7 cellular contexts compared by ENCODE assay signal in genomic region chr16:70427786-70428177, GRCh38. TPM values are rescaled to one million over a fixed set of nuclear protein-coding genes. Genes with fewer than 3 reads are reported as not detected.
DNase-seq lines count a peak whose midpoint lies in the region; ATAC-seq and TF ChIP-seq lines count a peak whose summit lies in the region.

No MANE protein-coding gene starts in this region.

- H3K9me1 ChIP-seq in IMR-90 (ENCODE audit: insufficient read depth, low read length) = peaks cover 45% of the 10 kb centered on the region

- peak; percentile 81 for ATAC-seq in IMR-90 (ENCODE audit: low read depth)
- peak; percentile 36 for ATAC-seq in activated CD8-positive, alpha-beta T cell treated with anti-CD3 and anti-CD28 coated beads, Interleukin-2, amount 10 ng/mL, durations not matched to agents 7 days and 5 days
- no peak for ATAC-seq in sciatic nerve

- TF ChIP-seq CTCF in IMR-90 (conservative IDR thresholded peaks at IDR 0.05; ENCODE audit: low read depth, low read length) = no peak

- peak overlapping the region; percentile 49; the same call in 1 of the 2 replicates for H3K4me2 ChIP-seq in IMR-90 (ENCODE audit: low read depth, low read length)

- peaks cover 14% of the 10 kb centered on the region for H3K36me3 Mint-ChIP-seq in activated CD8-positive, alpha-beta T cell treated with anti-CD3 and anti-CD28 coated beads, Interleukin-2, amount 10 ng/mL, durations not matched to agents 7 days and 5 days (ENCODE audit: low read depth)

- H3K27me3 ChIP-seq in IMR-90 (ENCODE audit: control insufficient read depth, insufficient read depth, low read length) (no peaks in the 10 kb centered on the region), layer of hippocampus (ENCODE audit: control insufficient read depth, insufficient read depth, low read length) (no peaks in the 10 kb centered on the region), stomach smooth muscle (ENCODE audit: control insufficient read depth in 1 of 2, insufficient read depth in 2 of 2, low read length in 2 of 2) (no peaks in the 10 kb centered on the region)

- no peak for TF ChIP-seq RAD21 in IMR-90 (IDR thresholded peaks at IDR 0.05; ENCODE audit: low read length)

- no peaks in the 10 kb centered on the region for H3K27me3 Mint-ChIP-seq in activated CD8-positive, alpha-beta T cell treated with anti-CD3 and anti-CD28 coated beads, Interleukin-2, amount 10 ng/mL, durations not matched to agents 7 days and 5 days (ENCODE audit: low read depth)

- H3K79me1 ChIP-seq in IMR-90 (ENCODE audit: low read depth in 1 of 2, low read length in 2 of 2) = peaks cover 27 to 82% of the 10 kb centered on the region in 2 experiments

- dilution Hi-C loops in IMR-90 (cut with HindIII; ENCODE audit: low sequenced_read_pairs, unreplicated experiment) = no loop called here

- no peak overlapping the region; the same call in 1 of the 2 replicates for H3K18ac ChIP-seq in IMR-90 (ENCODE audit: low read depth, low read length)

- POLR2A ChIA-PET in IMR-90 (lab: Charles Lee; ENCODE audit: unreplicated experiment) = no interaction called here
- POLR2A ChIA-PET in activated CD8-positive, alpha-beta T cell treated with anti-CD3 and anti-CD28 coated beads, Interleukin-2, amount 10 ng/mL, durations not matched to agents 7 days and 5 days (lab: Charles Lee) = interaction anchor here (0.9 to 1.0 kb wide), 2 partner anchors 8 to 11 kb away, joined by 3 to 5 read pairs; partner anchors contain the start of gene ST3GAL2

- no peaks in the 10 kb centered on the region for H3K9me3 ChIP-seq in IMR-90 (ENCODE audit: control insufficient read depth, insufficient read depth, low read length)
- H3K9me3 ChIP-seq in stomach smooth muscle (ENCODE audit: control insufficient read depth in 2 of 2, low read length in 2 of 2) = no peaks in the 10 kb centered on the region

- H2BK20ac ChIP-seq in IMR-90 (ENCODE audit: low read depth, low read length) = peak overlapping the region; percentile 81

- peak overlapping the region; percentile 22 for H3K4me3 Mint-ChIP-seq in activated CD8-positive, alpha-beta T cell treated with anti-CD3 and anti-CD28 coated beads, Interleukin-2, amount 10 ng/mL, durations not matched to agents 7 days and 5 days

- peak overlapping the region; percentile 45 for H2BK5ac ChIP-seq in IMR-90 (ENCODE audit: low read depth, low read length, poor library complexity, severe bottlenecking)

- no peak overlapping the region; the same call in 1 of the 2 replicates for H3K9ac ChIP-seq in IMR-90 (ENCODE audit: low read depth, low read length)
- H3K9ac ChIP-seq in stomach smooth muscle (ENCODE audit: low read length in 2 of 2) = peak overlapping the region; percentile 36 to 47

- peaks cover 47% of the 10 kb centered on the region for H4K20me1 ChIP-seq in IMR-90 (ENCODE audit: insufficient read depth, low read length)

- H3K27ac ChIP-seq in IMR-90 (ENCODE audit: insufficient read depth, low read length) (peak overlapping the region; percentile 2), layer of hippocampus (ENCODE audit: low read depth, low read length) (peak overlapping the region; percentile 49), stomach smooth muscle (ENCODE audit: low read length) (peak overlapping the region; percentile 64)

- peak overlapping the region; percentile 81 for H3K23ac ChIP-seq in IMR-90 (ENCODE audit: low read depth, low read length)

- in situ Hi-C loops in IMR-90 (cut with MboI; ENCODE audit: low sequenced_read_pairs) = no loop called here

- H2AK9ac ChIP-seq in IMR-90 (replicated peaks; ENCODE audit: low read depth, low read length, poor library complexity) = peak overlapping the region; percentile 42

- no TSS peak for BruUV-seq in IMR-90 (replicated peaks; lab: Mats Ljungman, UMichigan)

- H3K4me1 ChIP-seq in IMR-90 (ENCODE audit: control insufficient read depth, insufficient read depth, low read length) = peaks cover 33% of the 10 kb centered on the region
- peaks cover 44% of the 10 kb centered on the region for H3K4me1 ChIP-seq in stomach smooth muscle (ENCODE audit: control insufficient read depth, insufficient read depth, low read length)

- peak overlapping the region; percentile 60; the same call in 1 of the 2 replicates for H4K91ac ChIP-seq in IMR-90 (ENCODE audit: insufficient read depth, low read depth, low read length)

- H2BK120ac ChIP-seq in IMR-90 (ENCODE audit: low read depth, low read length) = peak overlapping the region; percentile 74

- H2AK5ac ChIP-seq in IMR-90 (ENCODE audit: low read depth, low read length) = peak overlapping the region; percentile 73

- H4K8ac ChIP-seq in IMR-90 (ENCODE audit: low read depth in 2 of 2, low read length in 2 of 2) = peak overlapping the region in 1 of 2 experiments; percentile 50; a peak in 2 of 4 replicates

- H3K4me3 ChIP-seq in IMR-90 (ENCODE audit: insufficient read depth, low read depth, low read length) (no peak overlapping the region), stomach smooth muscle (ENCODE audit: low read length in 2 of 2) (peak overlapping the region in 1 of 2 donors; percentile 49)

- WGBS in IMR-90 (ENCODE audit: extremely low coverage in 2 of 2, insufficient read length in 1 of 2), 2 experiments = 45% methylated on average over 2 of the region's 4 CpGs; no CpG with 5 or more reads in 1 of the 2 experiments

- intact Hi-C loops in IMR-90 (cut with micrococcal nuclease) (loop anchor here (1.0 kb wide), 1 partner anchor 10 kb away; no protein-coding TSS in a partner anchor), sciatic nerve (cut with DNase I) (no loop called here)

- no peak overlapping the region for H4K5ac ChIP-seq in IMR-90 (ENCODE audit: low read depth, low read length)

- H3K36me3 ChIP-seq in IMR-90 (ENCODE audit: control insufficient read depth, insufficient read depth, low read length) (peaks cover 4% of the 10 kb centered on the region), stomach smooth muscle (ENCODE audit: control insufficient read depth in 2 of 2, insufficient read depth in 2 of 2, low read length in 2 of 2) (peaks cover 2 to 5% of the 10 kb centered on the region in 2 donors)

- DNase-seq in IMR-90 (no peak), NCI-H1092 (lab: John Stamatoyannopoulos, UW) (no peak), sciatic nerve (ENCODE audit: low spot score) (no peak), cerebellar cortex (ENCODE audit: low spot score) (no peak)
- DNase-seq in activated CD8-positive, alpha-beta T cell treated with anti-CD3 and anti-CD28 coated beads, Interleukin-2, amount 10 ng/mL, durations not matched to agents 7 days and 5 days = no peak

- peak overlapping the region; percentile 1 for H2AFZ ChIP-seq in IMR-90 (replicated peaks; ENCODE audit: low read length, poor library complexity)

- no peak for TF ChIP-seq POLR2A in IMR-90 (IDR thresholded peaks at IDR 0.05; ENCODE audit: low read depth, low read length)

- H3K4me1 Mint-ChIP-seq in activated CD8-positive, alpha-beta T cell treated with anti-CD3 and anti-CD28 coated beads, Interleukin-2, amount 10 ng/mL, durations not matched to agents 7 days and 5 days (ENCODE audit: low read depth) = peaks cover 52% of the 10 kb centered on the region

- CTCF ChIA-PET in IMR-90 (lab: Yijun Ruan, JAX) = no interaction called here
- CTCF ChIA-PET in activated CD8-positive, alpha-beta T cell treated with anti-CD3 and anti-CD28 coated beads, Interleukin-2, amount 10 ng/mL, durations not matched to agents 7 days and 5 days (lab: Charles Lee) = no interaction called here

- H3K9me3 Mint-ChIP-seq in activated CD8-positive, alpha-beta T cell treated with anti-CD3 and anti-CD28 coated beads, Interleukin-2, amount 10 ng/mL, durations not matched to agents 7 days and 5 days (ENCODE audit: insufficient read depth) = no peaks in the 10 kb centered on the region

- peak overlapping the region; percentile 83 for H3K14ac ChIP-seq in IMR-90 (replicated peaks; ENCODE audit: low read depth, low read length)

- peak overlapping the region; percentile 88 for H3K4ac ChIP-seq in IMR-90 (ENCODE audit: low read depth, low read length)

- H3K56ac ChIP-seq in IMR-90 (ENCODE audit: extremely low read depth, insufficient read depth, low read length) = peak overlapping the region; percentile 35; the same call in 1 of the 2 replicates

- H2BK15ac ChIP-seq in IMR-90 (ENCODE audit: low read depth, low read length) = peak overlapping the region; percentile 80; the same call in 2 of the 3 replicates

- H3K27ac Mint-ChIP-seq in activated CD8-positive, alpha-beta T cell treated with anti-CD3 and anti-CD28 coated beads, Interleukin-2, amount 10 ng/mL, durations not matched to agents 7 days and 5 days = peak overlapping the region; percentile 82

TF ChIP-seq in IMR-90, 13 proteins besides CTCF, POLR2A, EP300 and RAD21 (continues in another document):
- no peak for TF ChIP-seq RFX5 (IDR thresholded peaks at IDR 0.05; ENCODE audit: low read depth, low read length)
- peak; percentile 83 for TF ChIP-seq NFE2L2 (IDR thresholded peaks at IDR 0.05; ENCODE audit: low read depth, low read length)
- TF ChIP-seq CEBPB (IDR thresholded peaks at IDR 0.05; ENCODE audit: low read depth, low read length) = no peak
- peak; percentile 70 for TF ChIP-seq MAFK (IDR thresholded peaks at IDR 0.05; ENCODE audit: low read depth, low read length)
- TF ChIP-seq ELK1 (IDR thresholded peaks at IDR 0.05; ENCODE audit: borderline replicate concordance, low read depth, low read length) = no peak

RNA-seq across cellular contexts. Expression of gene ST3GAL2, which starts 11.1 kb away (rescaled TPM):
- total RNA-seq in IMR-90 (2012; rRNA removed) (16.4 and 17.4 TPM in 2 replicates), sciatic nerve (31.1 TPM)
- polyA plus RNA-seq in IMR-90 (2012; rRNA removed) = 17.7 and 18.3 TPM in 2 replicates
- 13.0 and 21.7 TPM in 2 replicates for polyA plus RNA-seq in IMR-90 (2012; cell fraction: cytosol; rRNA removed)
- 13.5 and 18.2 TPM in 2 replicates for polyA plus RNA-seq in IMR-90 (2012; cell fraction: nucleus; rRNA removed; ENCODE audit: low replicate concordance)
- total RNA-seq in activated CD8-positive, alpha-beta T cell treated with anti-CD3 and anti-CD28 coated beads, Interleukin-2, amount 10 ng/mL, durations not matched to agents 7 days and 5 days = 10 to 100 TPM; 34.1 to 39.0 TPM

RNA-seq across cellular contexts. Expression of gene FCSK, which starts 26.6 kb away (rescaled TPM):
- total RNA-seq in IMR-90 (2012; rRNA removed) (5.3 and 6.1 TPM in 2 replicates), sciatic nerve (19.7 TPM)
- 7.2 and 8.3 TPM in 2 replicates for polyA plus RNA-seq in IMR-90 (2012; rRNA removed)
- 2.9 and 5.1 TPM in 2 replicates for polyA plus RNA-seq in IMR-90 (2012; cell fraction: cytosol; rRNA removed)
- polyA plus RNA-seq in IMR-90 (2012; cell fraction: nucleus; rRNA removed; ENCODE audit: low replicate concordance) = 37.1 and 78.4 TPM in 2 replicates
- 10 to 100 TPM; 17.3 to 18.8 TPM for total RNA-seq in activated CD8-positive, alpha-beta T cell treated with anti-CD3 and anti-CD28 coated beads, Interleukin-2, amount 10 ng/mL, durations not matched to agents 7 days and 5 days

Comparison
In these comparisons a context has a peak if more than half of its experiments do, and no peak if none do; other contexts are left out.
1. H3K27ac ChIP-seq: peak in every context shown above with its lines; median percentile 64 in stomach smooth muscle; 49 in layer of hippocampus; 2 in IMR-90.